ENCODE assay signal across 23 cellular contexts in the genomic region with DNA sequence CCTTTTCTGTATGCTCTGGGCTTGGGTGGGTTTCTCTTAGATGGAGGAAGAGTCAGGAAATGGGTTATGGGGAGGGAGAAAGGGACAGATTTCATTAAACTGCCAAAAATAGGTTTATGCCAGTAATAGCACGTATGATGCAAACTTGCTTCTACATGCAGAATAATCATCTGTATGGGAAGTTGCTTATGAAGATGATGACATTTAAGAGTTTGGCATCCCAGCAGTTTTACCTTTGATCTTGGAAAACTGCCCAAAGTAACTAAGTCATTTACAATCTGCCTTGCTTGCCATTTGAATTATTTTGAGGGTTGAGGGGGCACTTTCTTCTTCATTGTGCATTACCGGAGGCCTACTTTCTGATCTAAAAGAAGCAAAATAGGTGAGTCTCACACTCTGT.
DNase-seq lines count a peak whose midpoint lies in the region; ATAC-seq, FAIRE-seq and TF ChIP-seq lines count a peak whose summit lies in the region.
"Had no signal": no experiment of that assay in that cellular context is flagged by ENCODE, and none has a peak within 500 bp of the region (broad histone marks: within the 10 kb centered on the region; RNA-seq: fewer than 3 reads in every experiment).

No MANE protein-coding gene starts in this region.

- H3K36me3 ChIP-seq in BLaER1 (no peaks in the 10 kb centered on the region), keratinocyte (ENCODE audit: control insufficient read depth in 2 of 2, extremely low read depth in 1 of 2, insufficient read depth in 2 of 2, low read length in 2 of 2) (no peaks in the 10 kb centered on the region), ovary (no peaks in the 10 kb centered on the region)
- H3K36me3 ChIP-seq: BE2C, right atrium auricular region, upper lobe of left lung had no signal

- intact Hi-C loops in ovary (cut with DNase I), result no loop called here

- ATAC-seq in HG03135 (IDR thresholded peaks at IDR 0.05; ENCODE audit: unreplicated experiment), result no peak
- ATAC-seq: activated CD8-positive, alpha-beta T cell treated with anti-CD3 and anti-CD28 coated beads, Interleukin-2, amount 10 ng/mL, durations not matched to agents 7 days and 5 days had no signal

- H4K20me1 ChIP-seq in BLaER1 (no peaks in the 10 kb centered on the region), keratinocyte (ENCODE audit: control insufficient read depth, extremely low read depth, insufficient read depth, low read length) (no peaks in the 10 kb centered on the region)

- peak overlapping the region; percentile 82 for H3K4me2 ChIP-seq in BLaER1
- peak overlapping the region; percentile 46 for H3K4me2 ChIP-seq in keratinocyte (ENCODE audit: control insufficient read depth, extremely low read depth, insufficient read depth, low read depth, low read length)
- H3K4me2 ChIP-seq: SK-N-SH had no signal

- dilution Hi-C loops in keratinocyte (cut with MboI; ENCODE audit: extremely low pct_ligation_motif_present, low sequenced_read_pairs), result no loop called here

- H3K4me1 ChIP-seq in BLaER1, result peaks cover 62% of the 10 kb centered on the region
- peaks cover 28% of the 10 kb centered on the region for H3K4me1 ChIP-seq in keratinocyte (ENCODE audit: control insufficient read depth, extremely low read depth, insufficient read depth, low read length)
- H3K4me1 ChIP-seq in ovary (ENCODE audit: insufficient read depth), result no peaks in the 10 kb centered on the region

- no peaks in the 10 kb centered on the region for H3K9me1 ChIP-seq in keratinocyte (ENCODE audit: control insufficient read depth, extremely low read depth, insufficient read depth, low read length)

- H3K9me3 ChIP-seq in BLaER1 (no peaks in the 10 kb centered on the region), keratinocyte (ENCODE audit: control insufficient read depth, low read depth, low read length) (no peaks in the 10 kb centered on the region), ovary (no peaks in the 10 kb centered on the region)
- H3K9me3 ChIP-seq: BE2C, right atrium auricular region, SK-N-SH, upper lobe of left lung had no signal

- H3K27me3 ChIP-seq in BLaER1, result no peaks in the 10 kb centered on the region
- H3K27me3 ChIP-seq in keratinocyte (ENCODE audit: control insufficient read depth, extremely low read depth, insufficient read depth, low read length), result no peaks in the 10 kb centered on the region
- H3K27me3 ChIP-seq in ovary, result no peaks in the 10 kb centered on the region
- H3K27me3 ChIP-seq: BE2C, right atrium auricular region, upper lobe of left lung had no signal

- WGBS in ovary, 3 donors, result 92 to 96% (median 94%) methylated on average over 2 of the region's 2 CpGs

- DNase-seq in HT-29 (ENCODE audit: low spot score), result peak; percentile 36
- DNase-seq in RPMI8226, result peak; percentile 60
- no peak for DNase-seq in keratinocyte (ENCODE audit: low read depth, low spot score)
- no peak for DNase-seq in NCI-H1436 treated with DMSO at 0.1 percent for 48 hours (lab: John Stamatoyannopoulos, UW)
- no peak for DNase-seq in ovary
- DNase-seq in GF-D8 (lab: John Stamatoyannopoulos, UW), result no peak
- DNase-seq: activated CD8-positive, alpha-beta T cell treated with anti-CD3 and anti-CD28 coated beads, Interleukin-2, amount 10 ng/mL, durations not matched to agents 7 days and 5 days; activated effector memory CD4-positive, alpha-beta T cell treated with Interleukin-2 at 50 U/mL for 16 hours; activated naive CD8-positive, alpha-beta T cell treated with anti-CD3 and anti-CD28 coated beads for 36 hours; aorta; BE2C; DND-41; islet precursor cell; Karpas-422; mammary epithelial cell; NCI-H187 treated with DMSO at 0.1 percent for 48 hours; SK-N-SH; stimulated activated CD4-positive, alpha-beta T cell treated with anti-CD3 and anti-CD28 coated beads, Interleukin-2, amount 100 ng/mL, for 48 hours; T-helper 2 cell; upper lobe of left lung had no signal

- H3K27ac ChIP-seq in BLaER1 (peak overlapping the region; percentile 77), keratinocyte (ENCODE audit: control insufficient read depth, insufficient read depth, low read length) (no peak overlapping the region), ovary (no peak overlapping the region)
- H3K27ac ChIP-seq: right atrium auricular region, upper lobe of left lung had no signal

- H3K4me3 ChIP-seq in BLaER1 (no peak overlapping the region), keratinocyte (ENCODE audit: control insufficient read depth in 2 of 3, extremely low read depth in 1 of 3, insufficient read depth in 2 of 3, low read depth in 1 of 3, low read length in 3 of 3) (no peak overlapping the region), ovary (no peak overlapping the region)
- H3K4me3 ChIP-seq: right atrium auricular region, upper lobe of left lung had no signal

- H3K9ac ChIP-seq in BLaER1 (peak overlapping the region; percentile 47; the same call in 1 of the 2 replicates), keratinocyte (ENCODE audit: control insufficient read depth, extremely low read depth, insufficient read depth, low read length) (no peak overlapping the region)
- H3K9ac ChIP-seq: SK-N-SH had no signal

- no peaks in the 10 kb centered on the region for H3K79me2 ChIP-seq in keratinocyte (ENCODE audit: control insufficient read depth, insufficient read depth, low read length)

- TF ChIP-seq EP300 in ovary (IDR thresholded peaks at IDR 0.05), result no peak

- FAIRE-seq in keratinocyte (lab: Jason Lieb, UNC), result peak; percentile 70

- H2AFZ ChIP-seq in keratinocyte (ENCODE audit: control insufficient read depth, low read length), result no peak overlapping the region

- no peak for TF ChIP-seq CTCF in keratinocyte (optimal IDR thresholded peaks at IDR 0.05 in 1 of 3, IDR thresholded peaks at IDR 0.05 in 1 of 3, conservative IDR thresholded peaks at IDR 0.05 in 1 of 3; ENCODE audit: extremely low read depth in 1 of 3, insufficient read depth in 2 of 3, low read length in 3 of 3)
- TF ChIP-seq CTCF in ovary (IDR thresholded peaks at IDR 0.05), result no peak

- no peak for TF ChIP-seq POLR2A in ovary (IDR thresholded peaks at IDR 0.05)

Comparison
In these comparisons a context has a peak if more than half of its experiments do, and no peak if none do; other contexts are left out.
1. DNase-seq: peak in HT-29 (single experiment) and RPMI8226 (single experiment); none in keratinocyte (single experiment), NCI-H1436 treated with DMSO at 0.1 percent for 48 hours (single experiment), ovary (0 of 5) and GF-D8 (single experiment).